1 cellular context compared by ENCODE assay signal in genomic region chr6:113970808-113971676, GRCh38.
A peak's percentile ranks its signal among the peaks of the same experiment; 100 is the strongest.
TF ChIP-seq lines count a peak whose summit lies in the region.

HDAC2 (minus strand) TSS chr6:113971148; CDS start chr6:113970908, 240 bp downstream.

TF ChIP-seq in WTC11, 78 proteins besides CTCF, POLR2A, EP300 and RAD21 (continued from another document and continues in another):
- peak; percentile 61 for TF ChIP-seq PRDM15 (CRISPR knock-in tag; IDR thresholded peaks at IDR 0.05)
- no peak for TF ChIP-seq CDX4 (CRISPR knock-in tag; IDR thresholded peaks at IDR 0.05; ENCODE audit: borderline replicate concordance)
- 0 out of 2 replicates have a peak, but pooled peaks have one; percentile 86 for TF ChIP-seq PREB (CRISPR knock-in tag; IDR thresholded peaks at IDR 0.05; ENCODE audit: borderline replicate concordance)
- peak; percentile 79; the same call in 1 of the 2 replicates for TF ChIP-seq CREM (CRISPR knock-in tag; IDR thresholded peaks at IDR 0.05)
- peak; percentile 43; the same call in 1 of the 2 replicates for TF ChIP-seq ZNF396 (CRISPR knock-in tag; IDR thresholded peaks at IDR 0.05; ENCODE audit: borderline replicate concordance)
- TF ChIP-seq AFF4 (CRISPR knock-in tag; IDR thresholded peaks at IDR 0.05; ENCODE audit: borderline replicate concordance) = no peak
- TF ChIP-seq ZBTB21 (CRISPR knock-in tag; IDR thresholded peaks at IDR 0.05; ENCODE audit: borderline replicate concordance) = peak; percentile 77; the same call in 1 of the 2 replicates
- no peak for TF ChIP-seq NR3C1 (CRISPR knock-in tag; conservative IDR thresholded peaks at IDR 0.05; ENCODE audit: low read depth)
- TF ChIP-seq SP1 (CRISPR knock-in tag; conservative IDR thresholded peaks at IDR 0.05) = peak; percentile 61; the same call in 1 of the 2 replicates
- TF ChIP-seq HMGA2 (CRISPR knock-in tag; IDR thresholded peaks at IDR 0.05) = no peak
- TF ChIP-seq FOXP4 (CRISPR knock-in tag; IDR thresholded peaks at IDR 0.05) = peak; percentile 99
- TF ChIP-seq ZNF138 (CRISPR knock-in tag; conservative IDR thresholded peaks at IDR 0.05) = peak; percentile 96
- TF ChIP-seq ZNF121 (CRISPR knock-in tag; IDR thresholded peaks at IDR 0.05) = peak; percentile 42; the same call in 1 of the 2 replicates
- no peak for TF ChIP-seq EMX1 (CRISPR knock-in tag; IDR thresholded peaks at IDR 0.05)
- no peak for TF ChIP-seq RORB (CRISPR knock-in tag; IDR thresholded peaks at IDR 0.05)
- TF ChIP-seq FOXJ3 (CRISPR knock-in tag; IDR thresholded peaks at IDR 0.05; ENCODE audit: borderline replicate concordance) = 0 out of 2 replicates have a peak, but pooled peaks have one; percentile 66
- no peak for TF ChIP-seq ATF6 (CRISPR knock-in tag; IDR thresholded peaks at IDR 0.05)
- TF ChIP-seq IRF1 (CRISPR knock-in tag; IDR thresholded peaks at IDR 0.05) = peak; percentile 98
- TF ChIP-seq SOX15 (CRISPR knock-in tag; IDR thresholded peaks at IDR 0.05) = no peak
- peak; percentile 84 for TF ChIP-seq GABPB1 (CRISPR knock-in tag; IDR thresholded peaks at IDR 0.05)
- peak; percentile 75 for TF ChIP-seq NR2C2 (CRISPR knock-in tag; IDR thresholded peaks at IDR 0.05)
- TF ChIP-seq E2F1 (CRISPR knock-in tag; IDR thresholded peaks at IDR 0.05) = peak; percentile 87
- TF ChIP-seq JAZF1 (CRISPR knock-in tag; IDR thresholded peaks at IDR 0.05) = no peak
- 0 out of 2 replicates have a peak, but pooled peaks have one; percentile 42 for TF ChIP-seq ZNF532 (CRISPR knock-in tag; IDR thresholded peaks at IDR 0.05; ENCODE audit: borderline replicate concordance)
- no peak for TF ChIP-seq ZNF425 (CRISPR knock-in tag; conservative IDR thresholded peaks at IDR 0.05)
- peak; percentile 87 for TF ChIP-seq ATF1 (CRISPR knock-in tag; IDR thresholded peaks at IDR 0.05)
- peak; percentile 97 for TF ChIP-seq E2F5 (CRISPR knock-in tag; IDR thresholded peaks at IDR 0.05)
- peak; percentile 96 for TF ChIP-seq JUN (CRISPR knock-in tag; IDR thresholded peaks at IDR 0.05)
- peak; percentile 71; the same call in 1 of the 2 replicates for TF ChIP-seq TCF7 (CRISPR knock-in tag; IDR thresholded peaks at IDR 0.05; ENCODE audit: low read depth)
- peak; percentile 93 for TF ChIP-seq FOXK1 (CRISPR knock-in tag; IDR thresholded peaks at IDR 0.05)
